In the genomic region with DNA sequence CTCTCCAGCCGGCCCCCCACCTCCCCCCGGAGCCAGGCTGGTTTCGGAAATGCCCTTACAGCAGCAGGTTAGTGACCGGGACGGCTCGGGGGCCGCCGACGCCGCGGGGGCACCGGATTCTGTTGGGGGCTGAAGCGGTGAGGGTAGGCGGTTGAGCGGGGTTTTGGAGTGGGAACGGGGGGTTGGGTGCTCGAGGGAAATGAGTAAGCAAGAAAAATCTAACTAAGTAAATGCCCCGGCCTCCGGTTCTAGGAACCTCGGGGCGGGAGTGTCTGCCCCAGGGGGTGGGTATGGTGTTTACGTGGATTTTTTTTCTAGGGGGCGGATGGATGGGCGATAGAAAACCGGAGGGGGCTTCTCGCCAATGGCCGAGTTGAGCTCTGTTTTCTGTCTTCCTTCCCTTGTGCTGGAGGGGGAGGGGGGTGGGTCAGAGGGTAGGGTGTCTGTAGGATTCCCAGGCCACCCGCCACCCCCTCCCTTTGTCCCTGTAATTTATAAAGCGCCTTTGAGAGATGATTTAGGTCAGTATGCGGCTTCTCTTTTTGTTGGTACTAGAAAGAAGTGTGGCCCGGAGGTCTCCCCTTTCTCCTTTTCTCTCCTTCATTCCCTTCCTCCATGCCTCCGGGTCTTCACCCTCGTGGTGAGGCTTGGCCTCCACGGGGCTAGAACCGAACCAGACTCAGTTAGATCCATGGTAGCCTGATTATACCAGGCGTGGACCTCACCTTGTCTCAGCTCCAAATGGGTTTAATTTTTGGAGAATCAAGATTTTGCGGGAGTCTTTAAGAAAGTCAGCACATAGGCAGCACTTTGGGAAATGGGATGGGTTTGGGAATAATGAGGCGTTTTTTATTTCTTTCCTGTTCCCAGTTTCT, we compare ENCODE assay signal across 8 cellular contexts. TPM values are rescaled to one million over a fixed set of nuclear protein-coding genes. Genes with fewer than 3 reads are reported as not detected.
A peak's percentile ranks its signal among the peaks of the same experiment; 100 is the strongest.
DNase-seq lines count a peak whose midpoint lies in the region; ATAC-seq and TF ChIP-seq lines count a peak whose summit lies in the region.

No MANE protein-coding gene starts in this region.

- 1% methylated on average over 34 to 38 of the region's 38 CpGs for WGBS in ovary, 3 donors
- 1% methylated on average over 26 to 32 of the region's 38 CpGs for WGBS in upper lobe of left lung, 2 donors

- intact Hi-C loops in activated T-helper 1 cell treated with anti-CD3 and anti-CD28 coated beads, Interleukin-12 subunit alpha, Interleukin-12 subunit beta, Interleukin-2, Interleukin-4 antibody, amounts not matched to agents 30 ng/mL and 10 ng/mL and 1 ng/mL, durations not matched to agents 14 hours and 24 hours and 36 hours (cut with micrococcal nuclease) = loop anchor here (1.0 to 5.0 kb wide), 6 partner anchors 113 to 1185 kb away; a partner anchor contains a TSS
- intact Hi-C loops in ovary (cut with DNase I) = loop anchor here in 1 of 4 donors (10.0 kb wide), 1 partner anchor 121 kb away; no protein-coding TSS in a partner anchor

- H3K27me3 Mint-ChIP-seq in activated T-helper 1 cell treated with anti-CD3 and anti-CD28 coated beads, Interleukin-12 subunit alpha, Interleukin-12 subunit beta, Interleukin-2, Interleukin-4 antibody, amounts not matched to agents 30 ng/mL and 10 ng/mL and 1 ng/mL, durations not matched to agents 14 hours and 24 hours and 36 hours (ENCODE audit: insufficient read depth) = peaks cover 2% of the 10 kb centered on the region

- H3K36me3 Mint-ChIP-seq in activated T-helper 1 cell treated with anti-CD3 and anti-CD28 coated beads, Interleukin-12 subunit alpha, Interleukin-12 subunit beta, Interleukin-2, Interleukin-4 antibody, amounts not matched to agents 30 ng/mL and 10 ng/mL and 1 ng/mL, durations not matched to agents 14 hours and 24 hours and 36 hours (ENCODE audit: low read depth) = peaks cover 23% of the 10 kb centered on the region

- in situ Hi-C loops in GM13977 (cut with MboI; ENCODE audit: low pct_unique_long_range_greater_than_20kb, low sequenced_read_pairs, unreplicated experiment) = no loop called here

- peak overlapping the region; percentile 98 for H3K4me3 Mint-ChIP-seq in activated T-helper 1 cell treated with anti-CD3 and anti-CD28 coated beads, Interleukin-12 subunit alpha, Interleukin-12 subunit beta, Interleukin-2, Interleukin-4 antibody, amounts not matched to agents 30 ng/mL and 10 ng/mL and 1 ng/mL, durations not matched to agents 14 hours and 24 hours and 36 hours

- H3K36me3 ChIP-seq in Peyer's patch (no peaks in the 10 kb centered on the region), ovary (no peaks in the 10 kb centered on the region), upper lobe of left lung (no peaks in the 10 kb centered on the region)

- H3K27ac ChIP-seq in Peyer's patch (peak overlapping the region; percentile 73 to 95 (median 88)), ovary (peak overlapping the region in 1 of 2 donors; percentile 73), upper lobe of left lung (peak overlapping the region; percentile 86 to 96 (median 93))

- peak; percentile 7 for ATAC-seq in HG03432 (IDR thresholded peaks at IDR 0.05; ENCODE audit: unreplicated experiment)
- ATAC-seq in upper lobe of left lung (ENCODE audit: low FRiP score in 2 of 2) = peak in 1 of 2 donors; percentile 0

- H3K4me1 ChIP-seq in Peyer's patch (peaks cover 0 to 13% (median 2%) of the 10 kb centered on the region in 4 donors), ovary (ENCODE audit: insufficient read depth) (no peaks in the 10 kb centered on the region), upper lobe of left lung (peaks cover 0 to 39% (median 7%) of the 10 kb centered on the region in 4 donors)

- peak; percentile 53 for DNase-seq in GM13977 (ENCODE audit: low spot score)
- DNase-seq in Peyer's patch = peak in 2 of 3 donors; percentile 50 to 68
- peak; percentile 70 for DNase-seq in activated T-helper 1 cell treated with anti-CD3 and anti-CD28 coated beads, Interleukin-12 subunit alpha, Interleukin-12 subunit beta, Interleukin-2, Interleukin-4 antibody, amounts not matched to agents 30 ng/mL and 10 ng/mL and 1 ng/mL, durations not matched to agents 14 hours and 24 hours and 36 hours (ENCODE audit: low spot score)
- DNase-seq in fibroblast of pulmonary artery (ENCODE audit: low read depth) = peak; percentile 67
- DNase-seq in ovary = peak in 1 of 5 donors; percentile 56
- no peak for DNase-seq in upper lobe of left lung
- DNase-seq in cortex of kidney (lab: John Stamatoyannopoulos, UW) = no peak

- H3K9me3 ChIP-seq in Peyer's patch (no peaks in the 10 kb centered on the region), ovary (no peaks in the 10 kb centered on the region), upper lobe of left lung (no peaks in the 10 kb centered on the region)

- H3K27ac Mint-ChIP-seq in activated T-helper 1 cell treated with anti-CD3 and anti-CD28 coated beads, Interleukin-12 subunit alpha, Interleukin-12 subunit beta, Interleukin-2, Interleukin-4 antibody, amounts not matched to agents 30 ng/mL and 10 ng/mL and 1 ng/mL, durations not matched to agents 14 hours and 24 hours and 36 hours = peak overlapping the region; percentile 99

- peak overlapping the region; percentile 48 to 88 (median 68) for H3K4me3 ChIP-seq in Peyer's patch
- peak overlapping the region; percentile 65 for H3K4me3 ChIP-seq in fibroblast of pulmonary artery (replicated peaks; ENCODE audit: low read depth, low read length)
- peak overlapping the region; percentile 51 for H3K4me3 ChIP-seq in ovary
- H3K4me3 ChIP-seq in upper lobe of left lung = peak overlapping the region; percentile 37 to 88 (median 75)

- H3K9me3 Mint-ChIP-seq in activated T-helper 1 cell treated with anti-CD3 and anti-CD28 coated beads, Interleukin-12 subunit alpha, Interleukin-12 subunit beta, Interleukin-2, Interleukin-4 antibody, amounts not matched to agents 30 ng/mL and 10 ng/mL and 1 ng/mL, durations not matched to agents 14 hours and 24 hours and 36 hours = no peaks in the 10 kb centered on the region

- no peaks in the 10 kb centered on the region for H3K27me3 ChIP-seq in Peyer's patch
- no peaks in the 10 kb centered on the region for H3K27me3 ChIP-seq in ovary
- H3K27me3 ChIP-seq in upper lobe of left lung = no peaks in the 10 kb centered on the region

- TF ChIP-seq CTCF in GM13977 (IDR thresholded peaks at IDR 0.05; ENCODE audit: extremely low read depth, insufficient read depth, missing control alignments) (no peak), Peyer's patch (IDR thresholded peaks at IDR 0.05) (no peak), fibroblast of pulmonary artery (IDR thresholded peaks at IDR 0.05; ENCODE audit: low read length, missing control alignments) (no peak), ovary (IDR thresholded peaks at IDR 0.05) (no peak), upper lobe of left lung (IDR thresholded peaks at IDR 0.05) (no peak)

- TF ChIP-seq EP300 in ovary (IDR thresholded peaks at IDR 0.05) = no peak
- no peak for TF ChIP-seq EP300 in upper lobe of left lung (IDR thresholded peaks at IDR 0.05)

- peaks cover 68% of the 10 kb centered on the region for H3K4me1 Mint-ChIP-seq in activated T-helper 1 cell treated with anti-CD3 and anti-CD28 coated beads, Interleukin-12 subunit alpha, Interleukin-12 subunit beta, Interleukin-2, Interleukin-4 antibody, amounts not matched to agents 30 ng/mL and 10 ng/mL and 1 ng/mL, durations not matched to agents 14 hours and 24 hours and 36 hours (ENCODE audit: low read depth)

- TF ChIP-seq POLR2A in Peyer's patch (IDR thresholded peaks at IDR 0.05) (no peak), ovary (IDR thresholded peaks at IDR 0.05) (no peak), upper lobe of left lung (IDR thresholded peaks at IDR 0.05) (no peak)

RNA-seq across cellular contexts. Expression of a gene that starts 2.3 kb away (rescaled TPM):
- total RNA-seq in Peyer's patch (1 to 10 TPM; 4.2 to 7.4 (median 6.9) TPM), ovary (1 to 10 TPM in 6 of 7 donors, under 1 TPM in 1; 0.36 to 4.7 (median 2.7) TPM), upper lobe of left lung (10 to 100 TPM in 1 of 6 donors, 1 to 10 TPM in 5; 4.0 to 10.8 (median 6.5) TPM)
- total RNA-seq in activated T-helper 1 cell treated with anti-CD3 and anti-CD28 coated beads, Interleukin-12 subunit alpha, Interleukin-12 subunit beta, Interleukin-2, Interleukin-4 antibody, amounts not matched to agents 30 ng/mL and 10 ng/mL and 1 ng/mL, durations not matched to agents 14 hours and 24 hours and 36 hours = 30.3 and 30.5 TPM in 2 replicates
- polyA plus RNA-seq in ovary = 1 to 10 TPM; 1.8 to 7.3 TPM

Comparison
In these comparisons a context has a peak if more than half of its experiments do, and no peak if none do; other contexts are left out.
1. DNase-seq: peak in GM13977 (single experiment), Peyer's patch (2 of 3), activated T-helper 1 cell treated with anti-CD3 and anti-CD28 coated beads, Interleukin-12 subunit alpha, Interleukin-12 subunit beta, Interleukin-2, Interleukin-4 antibody, amounts not matched to agents 30 ng/mL and 10 ng/mL and 1 ng/mL, durations not matched to agents 14 hours and 24 hours and 36 hours (single experiment) and fibroblast of pulmonary artery (single experiment); none in upper lobe of left lung (0 of 2) and cortex of kidney (single experiment).
2. Peak in every context shown above with its lines, with median percentiles within 50 percentile points of each other: H3K4me3 ChIP-seq.